19 cellular contexts compared by ENCODE assay signal in genomic region chr3:194267744-194268658, GRCh38.
DNase-seq lines count a peak whose midpoint lies in the region; ATAC-seq and TF ChIP-seq lines count a peak whose summit lies in the region.
"Had no signal": no experiment of that assay in that cellular context is flagged by ENCODE, and none has a peak within 500 bp of the region (broad histone marks: within the 10 kb centered on the region; RNA-seq: fewer than 3 reads in every experiment).

No MANE protein-coding gene starts in this region.

- peak in 2 of 4 donors; percentile 26 to 51 for TF ChIP-seq EP300 in upper lobe of left lung (IDR thresholded peaks at IDR 0.05)

- no peak for ATAC-seq in activated T-cell treated with anti-CD3 and anti-CD28 coated beads, Interleukin-2, amount 50 U/mL, for 72 hours (replicated peaks in 1 of 2)
- ATAC-seq in Right ventricle myocardium inferior (peak; percentile 38), upper lobe of left lung (ENCODE audit: low FRiP score in 2 of 2) (peak in 1 of 2 donors; percentile 56), HG03439 (IDR thresholded peaks at IDR 0.05; ENCODE audit: unreplicated experiment) (no peak)
- ATAC-seq: GM12878, T-helper 17 cell had no signal

- intact Hi-C loops in Right ventricle myocardium inferior (cut with DNase I): loop anchor here (5.0 kb wide), 2 partner anchors 196 to 266 kb away; no protein-coding TSS in a partner anchor

- H3K27me3 Mint-ChIP-seq in activated T-cell treated with anti-CD3 and anti-CD28 coated beads, Interleukin-2, amount 50 U/mL, for 24 hours: peaks cover 3% of the 10 kb centered on the region
- H3K27me3 Mint-ChIP-seq in activated T-cell treated with anti-CD3 and anti-CD28 coated beads, Interleukin-2, amount 50 U/mL, for 72 hours (ENCODE audit: low read depth): peaks cover 7% of the 10 kb centered on the region
- peaks cover 22% of the 10 kb centered on the region for H3K27me3 Mint-ChIP-seq in nephron progenitor cell (ENCODE audit: low read depth, poor library complexity)

- H3K27ac ChIP-seq in upper lobe of left lung: peak overlapping the region in 1 of 4 donors; percentile 30
- H3K27ac ChIP-seq: dorsolateral prefrontal cortex, KMS-11 had no signal

- no peak for TF ChIP-seq POLR2A in upper lobe of left lung (IDR thresholded peaks at IDR 0.05)

- no peaks in the 10 kb centered on the region for H3K27me3 ChIP-seq in upper lobe of left lung
- H3K27me3 ChIP-seq: dorsolateral prefrontal cortex, tibial nerve had no signal

- peak; percentile 11 for DNase-seq in activated T-cell treated with anti-CD3 and anti-CD28 coated beads, Interleukin-2, amount 50 U/mL, for 24 hours
- no peak for DNase-seq in activated T-cell treated with anti-CD3 and anti-CD28 coated beads, Interleukin-2, amount 50 U/mL, for 72 hours
- DNase-seq in Right ventricle myocardium inferior (ENCODE audit: missing footprints) (peak; percentile 85), nephron progenitor cell (no peak), upper lobe of left lung (peak; percentile 22 to 80), NAMALWA (ENCODE audit: low spot score) (no peak), NOMO-1 treated with DMSO at 0.1 percent for 48 hours (lab: John Stamatoyannopoulos, UW; ENCODE audit: unreplicated experiment) (no peak)
- DNase-seq: NCI-H1436; NCI-H510A treated with DMSO at 0.1 percent for 48 hours; PC-9; stimulated activated CD4-positive, alpha-beta T cell treated with anti-CD3 and anti-CD28 coated beads, Interleukin-1b, Interleukin-23, amount 100 ng/mL, for 48 hours; T-helper 17 cell had no signal

- no peaks in the 10 kb centered on the region for H3K9me3 ChIP-seq in upper lobe of left lung
- H3K9me3 ChIP-seq: tibial nerve had no signal

- no peaks in the 10 kb centered on the region for H3K4me1 Mint-ChIP-seq in activated T-cell treated with anti-CD3 and anti-CD28 coated beads, Interleukin-2, amount 50 U/mL, for 24 hours (ENCODE audit: low read depth)
- H3K4me1 Mint-ChIP-seq in activated T-cell treated with anti-CD3 and anti-CD28 coated beads, Interleukin-2, amount 50 U/mL, for 72 hours (ENCODE audit: low read depth): no peaks in the 10 kb centered on the region
- H3K4me1 Mint-ChIP-seq in nephron progenitor cell: peaks cover 84% of the 10 kb centered on the region

- 73 to 80% methylated on average over 18 to 26 of the region's 26 CpGs for WGBS in upper lobe of left lung, 2 donors

- H3K36me3 ChIP-seq in upper lobe of left lung: no peaks in the 10 kb centered on the region
- H3K36me3 ChIP-seq: tibial nerve had no signal

- H3K4me3 ChIP-seq in upper lobe of left lung: no peak overlapping the region
- H3K4me3 ChIP-seq: dorsolateral prefrontal cortex, GM12878, PC-9, tibial nerve had no signal

- H3K4me3 Mint-ChIP-seq in activated T-cell treated with anti-CD3 and anti-CD28 coated beads, Interleukin-2, amount 50 U/mL, for 24 hours: no peak overlapping the region
- no peak overlapping the region for H3K4me3 Mint-ChIP-seq in activated T-cell treated with anti-CD3 and anti-CD28 coated beads, Interleukin-2, amount 50 U/mL, for 72 hours
- H3K4me3 Mint-ChIP-seq in nephron progenitor cell: peak overlapping the region; percentile 4
- H3K4me3 Mint-ChIP-seq: activated T-helper 1 cell treated with anti-CD3 and anti-CD28 coated beads, Interleukin-12 subunit alpha, Interleukin-12 subunit beta, Interleukin-2, Interleukin-4 antibody, amounts not matched to agents 30 ng/mL and 10 ng/mL and 1 ng/mL, durations not matched to agents 14 hours and 24 hours and 36 hours; CD4-positive, alpha-beta T cell; T-helper 17 cell had no signal

- no peak overlapping the region for H3K27ac Mint-ChIP-seq in activated T-cell treated with anti-CD3 and anti-CD28 coated beads, Interleukin-2, amount 50 U/mL, for 24 hours
- no peak overlapping the region for H3K27ac Mint-ChIP-seq in activated T-cell treated with anti-CD3 and anti-CD28 coated beads, Interleukin-2, amount 50 U/mL, for 72 hours
- H3K27ac Mint-ChIP-seq in nephron progenitor cell: peak overlapping the region; percentile 49
- H3K27ac Mint-ChIP-seq: activated T-helper 1 cell treated with anti-CD3 and anti-CD28 coated beads, Interleukin-12 subunit alpha, Interleukin-12 subunit beta, Interleukin-2, Interleukin-4 antibody, amounts not matched to agents 30 ng/mL and 10 ng/mL and 1 ng/mL, durations not matched to agents 14 hours and 24 hours and 36 hours; CD4-positive, alpha-beta T cell; T-helper 17 cell had no signal

- H3K4me1 ChIP-seq in upper lobe of left lung: peaks cover 49 to 75% (median 59%) of the 10 kb centered on the region in 4 donors

- no peak for TF ChIP-seq CTCF in nephron progenitor cell (IDR thresholded peaks at IDR 0.05)
- no peak for TF ChIP-seq CTCF in upper lobe of left lung (IDR thresholded peaks at IDR 0.05)

- H3K36me3 Mint-ChIP-seq in activated T-cell treated with anti-CD3 and anti-CD28 coated beads, Interleukin-2, amount 50 U/mL, for 24 hours (ENCODE audit: low read depth): no peaks in the 10 kb centered on the region
- no peaks in the 10 kb centered on the region for H3K36me3 Mint-ChIP-seq in activated T-cell treated with anti-CD3 and anti-CD28 coated beads, Interleukin-2, amount 50 U/mL, for 72 hours (ENCODE audit: insufficient read depth in 2 of 2)
- no peaks in the 10 kb centered on the region for H3K36me3 Mint-ChIP-seq in nephron progenitor cell (ENCODE audit: low read depth)

- H3K9me3 Mint-ChIP-seq in activated T-cell treated with anti-CD3 and anti-CD28 coated beads, Interleukin-2, amount 50 U/mL, for 24 hours: no peaks in the 10 kb centered on the region
- no peaks in the 10 kb centered on the region for H3K9me3 Mint-ChIP-seq in activated T-cell treated with anti-CD3 and anti-CD28 coated beads, Interleukin-2, amount 50 U/mL, for 72 hours
- no peaks in the 10 kb centered on the region for H3K9me3 Mint-ChIP-seq in nephron progenitor cell
- H3K9me3 Mint-ChIP-seq: activated T-helper 1 cell treated with anti-CD3 and anti-CD28 coated beads, Interleukin-12 subunit alpha, Interleukin-12 subunit beta, Interleukin-2, Interleukin-4 antibody, amounts not matched to agents 30 ng/mL and 10 ng/mL and 1 ng/mL, durations not matched to agents 14 hours and 24 hours and 36 hours; CD4-positive, alpha-beta T cell had no signal

Comparison
In these comparisons a context has a peak if more than half of its experiments do, and no peak if none do; other contexts are left out.
1. DNase-seq: peak in activated T-cell treated with anti-CD3 and anti-CD28 coated beads, Interleukin-2, amount 50 U/mL, for 24 hours (single experiment), Right ventricle myocardium inferior (single experiment) and upper lobe of left lung (2 of 2); none in activated T-cell treated with anti-CD3 and anti-CD28 coated beads, Interleukin-2, amount 50 U/mL, for 72 hours (0 of 2), nephron progenitor cell (single experiment), NAMALWA (single experiment) and NOMO-1 treated with DMSO at 0.1 percent for 48 hours (single experiment).